18 cellular contexts compared by ENCODE assay signal in the genomic region with DNA sequence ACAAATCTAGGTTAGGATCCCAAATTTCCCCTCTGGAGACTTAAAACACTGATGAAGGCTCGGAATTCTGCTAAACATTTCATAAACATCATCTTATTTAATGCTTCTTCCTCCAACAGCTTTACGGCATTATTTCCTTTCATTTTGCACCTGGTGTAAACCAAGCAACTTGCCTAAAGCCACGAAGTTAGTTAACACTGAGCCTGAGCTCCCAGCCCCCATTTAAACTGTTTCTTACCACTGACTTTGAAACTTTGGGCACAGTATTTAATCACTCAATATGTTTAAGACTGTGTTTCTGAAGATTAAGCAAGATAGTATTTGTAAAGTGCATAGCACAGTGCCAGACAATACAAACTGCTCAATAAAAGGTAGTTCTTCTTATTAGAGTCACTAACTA. TPM values are rescaled to one million over a fixed set of nuclear protein-coding genes. Genes with fewer than 3 reads are reported as not detected.
DNase-seq lines count a peak whose midpoint lies in the region; ATAC-seq, FAIRE-seq and TF ChIP-seq lines count a peak whose summit lies in the region.
"Had no signal": no experiment of that assay in that cellular context is flagged by ENCODE, and none has a peak within 500 bp of the region (broad histone marks: within the 10 kb centered on the region; RNA-seq: fewer than 3 reads in every experiment).

No MANE protein-coding gene starts in this region.

- peak overlapping the region; percentile 69 for H3K4me3 ChIP-seq in ACC112 (ENCODE audit: low read depth, low read length)
- peak overlapping the region; percentile 60 for H3K4me3 ChIP-seq in K562
- H3K4me3 ChIP-seq in SJCRH30: no peak overlapping the region

- H3K27ac Mint-ChIP-seq in neural crest cell (ENCODE audit: unreplicated experiment): no peak overlapping the region
- H3K27ac Mint-ChIP-seq: natural killer cell treated with Interleukin-12 subunit alpha and Interleukin-12 subunit beta and Interleukin-15 and Interleukin-18, amount 100 ng/mL, for 72 hours had no signal

- peak; percentile 19 for ATAC-seq in HG03354 (IDR thresholded peaks at IDR 0.05; ENCODE audit: poor library complexity, severe bottlenecking, unreplicated experiment)
- no peak for ATAC-seq in K562
- ATAC-seq: left ventricle myocardium superior; natural killer cell treated with Interleukin-12 subunit alpha and Interleukin-12 subunit beta and Interleukin-15 and Interleukin-18, amount 100 ng/mL, for 72 hours; sciatic nerve had no signal

- CTCF ChIA-PET in K562 (lab: Yijun Ruan, JAX; ENCODE audit: low intra/inter-chr PET ratio): no interaction called here

- intact Hi-C loops in K562 (cut with micrococcal nuclease): loop anchor here (5.0 kb wide), 2 partner anchors 99 to 151 kb away; no protein-coding TSS in a partner anchor

- H3K27me3 Mint-ChIP-seq in neural crest cell (ENCODE audit: low read depth): peaks cover 63% of the 10 kb centered on the region

- DNase-seq in K562 (ENCODE audit: extremely low read depth in 1 of 4, low spot score in 3 of 4) (no peak), neural crest cell (ENCODE audit: low read depth, low spot score) (no peak), COLO668 (lab: John Stamatoyannopoulos, UW; ENCODE audit: unreplicated experiment) (no peak), OCI-M1 (lab: John Stamatoyannopoulos, UW) (no peak), NCI-H1930 (lab: John Stamatoyannopoulos, UW) (no peak), SJCRH30 (no peak)
- DNase-seq: activated T-cell treated with anti-CD3 and anti-CD28 coated beads for 4 hours; AML-193; dermis blood vessel endothelial cell; Karpas-422; left ventricle myocardium superior; NCI-H1436; stimulated activated naive CD4-positive, alpha-beta T cell had no signal

- no peak for TF ChIP-seq POLR2A in K562 (conservative IDR thresholded peaks at IDR 0.05)

- H3K9ac ChIP-seq in K562 (ENCODE audit: insufficient read depth in 1 of 2, low read depth in 2 of 2, low read length in 2 of 2): peak overlapping the region in 1 of 2 experiments; percentile 60; a peak in 2 of 4 replicates

- no peaks in the 10 kb centered on the region for H3K9me3 Mint-ChIP-seq in neural crest cell

- no peak for TF ChIP-seq CTCF in K562 (IDR thresholded peaks at IDR 0.05 in 2 of 3, conservative IDR thresholded peaks at IDR 0.05 in 1 of 3; ENCODE audit: insufficient read depth in 2 of 3, low read depth in 1 of 3, low read length in 3 of 3)
- TF ChIP-seq CTCF in neural crest cell (conservative IDR thresholded peaks at IDR 0.05): no peak

- 36% methylated on average over 2 of the region's 3 CpGs for WGBS in K562 (ENCODE audit: insufficient coverage, low coverage, missing lambda C conversion rate)

- H3K9me3 ChIP-seq in K562 (replicated peaks; ENCODE audit: control insufficient read depth, insufficient read depth, low read depth, low read length) (no peaks in the 10 kb centered on the region), SJCRH30 (replicated peaks) (no peaks in the 10 kb centered on the region)

- H3K36me3 Mint-ChIP-seq in neural crest cell (ENCODE audit: low read depth): no peaks in the 10 kb centered on the region

- H3K4me2 ChIP-seq in K562 (ENCODE audit: insufficient read depth, low read length): peak overlapping the region; percentile 72

- no peaks in the 10 kb centered on the region for H3K9me1 ChIP-seq in K562 (ENCODE audit: control insufficient read depth, insufficient read depth, low read length)

- H3K4me3 Mint-ChIP-seq in neural crest cell: peak overlapping the region; percentile 2
- H3K4me3 Mint-ChIP-seq: natural killer cell treated with Interleukin-12 subunit alpha and Interleukin-12 subunit beta and Interleukin-15 and Interleukin-18, amount 100 ng/mL, for 72 hours had no signal

- no TSS peak for BruUV-seq in K562 (replicated peaks; lab: Mats Ljungman, UMichigan)

- FAIRE-seq in K562 (lab: Jason Lieb, UNC): no peak

- no peak for TF ChIP-seq RAD21 in K562 (CRISPR knock-in tag; conservative IDR thresholded peaks at IDR 0.05 in 1 of 2, IDR thresholded peaks at IDR 0.05 in 1 of 2)

- POLR2A ChIA-PET in K562 (lab: Yijun Ruan, JAX): interaction anchor here (0.6 to 2.5 kb wide), 6 partner anchors 12 to 240 kb away, joined by 3 to 8 read pairs (median 3); no protein-coding TSS in a partner anchor

- in situ Hi-C loops in K562 (cut with MboI): loop anchor here (10.0 kb wide), 1 partner anchor 158 kb away; no protein-coding TSS in a partner anchor

- H2AFZ ChIP-seq in ACC112 (ENCODE audit: low read length, unreplicated experiment): peak overlapping the region; percentile 71
- no peak overlapping the region for H2AFZ ChIP-seq in K562 (ENCODE audit: low read depth, low read length)

- H3K27ac ChIP-seq in ACC112 (ENCODE audit: low read depth, low read length) (no peak overlapping the region), K562 (ENCODE audit: extremely low read depth, low read depth, low read length) (peak overlapping the region; percentile 20; the same call in 2 of the 3 replicates), SJCRH30 (no peak overlapping the region)
- H3K27ac ChIP-seq: HL-60 had no signal

- H3K4me1 ChIP-seq in ACC112 (ENCODE audit: control insufficient read depth, insufficient read depth, low read length, unreplicated experiment): peaks cover 9% of the 10 kb centered on the region
- peaks cover 16 to 26% of the 10 kb centered on the region in 2 experiments; a peak in 4 of 5 replicates for H3K4me1 ChIP-seq in K562 (replicated peaks in 1 of 2; ENCODE audit: control insufficient read depth in 2 of 2, insufficient read depth in 2 of 2, low read length in 2 of 2)
- peaks cover 24% of the 10 kb centered on the region for H3K4me1 ChIP-seq in SJCRH30

- H3K36me3 ChIP-seq in ACC112 (ENCODE audit: insufficient read depth, low read length) (no peaks in the 10 kb centered on the region), K562 (ENCODE audit: control insufficient read depth, insufficient read depth, low read length) (peaks cover 26% of the 10 kb centered on the region), SJCRH30 (peaks cover 3% of the 10 kb centered on the region)

- peaks cover 6% of the 10 kb centered on the region for H3K4me1 Mint-ChIP-seq in neural crest cell

- 0 out of 2 replicates have a peak, but pooled peaks cover 6% of the 10 kb centered on the region for H4K20me1 ChIP-seq in K562 (replicated peaks; ENCODE audit: control insufficient read depth, insufficient read depth, low read length)

- no peaks in the 10 kb centered on the region for H3K79me2 ChIP-seq in ACC112 (ENCODE audit: control insufficient read depth, insufficient read depth, low read length, unreplicated experiment)
- H3K79me2 ChIP-seq in K562 (ENCODE audit: control insufficient read depth, insufficient read depth, low read length): peaks cover 92% of the 10 kb centered on the region

- peaks cover 33% of the 10 kb centered on the region for H3K27me3 ChIP-seq in ACC112 (ENCODE audit: insufficient read depth, low read length)
- H3K27me3 ChIP-seq in K562 (ENCODE audit: control insufficient read depth in 2 of 2, insufficient read depth in 2 of 2, low read length in 2 of 2): no peaks in the 10 kb centered on the region
- H3K27me3 ChIP-seq in SJCRH30: no peaks in the 10 kb centered on the region

- no peak for TF ChIP-seq EP300 in K562 (IDR thresholded peaks at IDR 0.05; ENCODE audit: low read length)

TF ChIP-seq in K562, 482 proteins besides CTCF, POLR2A, EP300 and RAD21:
- TF ChIP-seq NEUROD1 (IDR thresholded peaks at IDR 0.05; ENCODE audit: borderline replicate concordance, low read depth, low read length, partially characterized antibody): no peak
- TF ChIP-seq, protein P1, sequence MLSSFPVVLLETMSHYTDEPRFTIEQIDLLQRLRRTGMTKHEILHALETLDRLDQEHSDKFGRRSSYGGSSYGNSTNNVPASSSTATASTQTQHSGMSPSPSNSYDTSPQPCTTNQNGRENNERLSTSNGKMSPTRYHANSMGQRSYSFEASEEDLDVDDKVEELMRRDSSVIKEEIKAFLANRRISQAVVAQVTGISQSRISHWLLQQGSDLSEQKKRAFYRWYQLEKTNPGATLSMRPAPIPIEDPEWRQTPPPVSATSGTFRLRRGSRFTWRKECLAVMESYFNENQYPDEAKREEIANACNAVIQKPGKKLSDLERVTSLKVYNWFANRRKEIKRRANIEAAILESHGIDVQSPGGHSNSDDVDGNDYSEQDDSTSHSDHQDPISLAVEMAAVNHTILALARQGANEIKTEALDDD (IDR thresholded peaks at IDR 0.05): peak; percentile 74
- no peak for TF ChIP-seq ATF3 (IDR thresholded peaks at IDR 0.05)
- TF ChIP-seq ATF3 (CRISPR knock-in tag; conservative IDR thresholded peaks at IDR 0.05): no peak

RNA-seq across cellular contexts. Expression of gene EGLN3, which starts 4.2 kb away (rescaled TPM):
- 57.3 and 84.8 TPM in 2 replicates for total RNA-seq in K562 (2011; cell fraction: chromatin; rRNA removed; ENCODE audit: low replicate concordance)
- total RNA-seq in K562 (2011; cell fraction: nucleolus; rRNA removed): 43.2 and 49.0 TPM in 2 replicates
- total RNA-seq in K562 (2011; cell fraction: nucleoplasm; rRNA removed): 64.0 and 78.9 TPM in 2 replicates
- total RNA-seq in K562 (2014; rRNA removed) (5.8 and 9.4 TPM in 2 replicates), K562 (2014; rRNA removed; fragmentation: Illumina TruSeq; extraction: Trizol) (11.0 and 12.7 TPM in 2 replicates), K562 (2015; rRNA removed; fragmentation: Illumina TruSeq; extraction: Trizol) (3.0 and 3.9 TPM in 2 replicates), K562 (2021) (11.5 and 13.0 TPM in 2 replicates), neural crest cell (0.89 and 0.96 TPM in 2 replicates)
- polyA plus RNA-seq in K562 (2011; rRNA removed) (49.5 and 87.6 TPM in 2 replicates), K562 (2014; fragmentation: Illumina TruSeq; extraction: Trizol) (11.4 and 15.0 TPM in 2 replicates), K562 (2014; fragmentation: Nextera tagmentation; extraction: Ambion mirVana) (1 to 10 TPM; 2.5 to 3.0 TPM), K562 (2014; rRNA removed) (5.3 and 6.7 TPM in 2 replicates)
- polyA plus RNA-seq in K562 (2011; cell fraction: cytosol; rRNA removed): 23.6 and 30.2 TPM in 2 replicates
- polyA plus RNA-seq in K562 (2011; cell fraction: nucleus; rRNA removed): 40.3 and 50.5 TPM in 2 replicates
- 8.2 and 20.2 TPM in 2 replicates for polyA plus RNA-seq in K562 (2012)
- polyA minus RNA-seq in K562 (2011; rRNA and poly(A)+ RNA removed): 68.1 and 110 TPM in 2 replicates
- 30.3 and 62.4 TPM in 2 replicates for polyA minus RNA-seq in K562 (2011; cell fraction: cytosol; rRNA and poly(A)+ RNA removed)
- 57.8 and 58.2 TPM in 2 replicates for polyA minus RNA-seq in K562 (2011; cell fraction: nucleus; rRNA and poly(A)+ RNA removed)
- total RNA-seq in SJCRH30 (2014; rRNA removed; shearing (Covaris generic)): 34.5 and 38.4 TPM in 2 replicates
